13 cellular contexts compared by ENCODE assay signal in the genomic region with DNA sequence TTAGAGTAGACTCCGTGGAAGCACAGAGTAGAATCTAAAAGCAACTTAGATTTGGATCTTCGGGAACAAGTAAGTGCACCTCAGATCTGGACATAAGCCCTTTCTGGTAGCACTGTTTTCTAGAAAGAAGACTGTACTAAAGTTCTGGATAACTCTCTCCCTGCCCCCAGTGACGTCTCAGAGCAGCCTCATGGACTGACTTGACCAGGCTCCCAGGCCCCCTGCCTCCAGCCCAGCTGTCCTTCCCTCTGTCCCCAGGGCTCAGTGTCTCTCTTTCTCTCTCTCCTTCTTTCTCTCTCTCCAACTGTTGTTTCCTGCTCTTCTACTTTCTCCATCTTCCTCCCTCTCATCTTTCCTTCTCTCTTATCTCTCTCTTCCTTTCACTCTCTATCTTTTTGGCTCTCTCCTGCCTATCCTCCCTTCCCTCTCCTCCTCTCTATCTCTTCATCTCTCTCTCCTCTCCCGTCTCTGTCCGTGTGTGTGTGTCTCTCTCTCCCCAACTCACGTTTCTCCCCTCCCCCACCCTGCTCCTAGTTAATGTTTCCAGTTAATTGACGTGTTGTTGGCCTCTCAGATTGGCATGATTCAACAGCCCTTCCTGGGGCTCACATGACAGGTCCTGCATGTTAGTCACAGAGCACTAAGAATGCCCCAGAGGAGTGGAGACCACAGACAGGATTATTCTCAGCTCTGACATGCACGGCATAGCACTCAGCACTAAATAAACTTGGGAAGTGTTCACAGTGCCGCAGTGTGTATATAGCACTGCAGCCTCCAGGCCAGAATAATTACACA.
DNase-seq lines count a peak whose midpoint lies in the region; ATAC-seq, FAIRE-seq and TF ChIP-seq lines count a peak whose summit lies in the region.
"Had no signal": no experiment of that assay in that cellular context is flagged by ENCODE, and none has a peak within 500 bp of the region (broad histone marks: within the 10 kb centered on the region; RNA-seq: fewer than 3 reads in every experiment).

No MANE protein-coding gene starts in this region.

- H3K27me3 ChIP-seq in mammary epithelial cell (ENCODE audit: insufficient read depth, low read length) (no peaks in the 10 kb centered on the region), HepG2 (ENCODE audit: control insufficient read depth in 1 of 2, insufficient read depth in 2 of 2, low read length in 2 of 2) (no peaks in the 10 kb centered on the region)

- H3K4me2 ChIP-seq in mammary epithelial cell (ENCODE audit: insufficient read depth, low read depth, low read length): peak overlapping the region; percentile 1
- peak overlapping the region; percentile 44 for H3K4me2 ChIP-seq in HepG2 (ENCODE audit: low read depth, low read length)
- H3K4me2 ChIP-seq: A549 had no signal

- POLR2A ChIA-PET in HepG2 (lab: Yijun Ruan, JAX): interaction anchor here (0.6 to 2.9 kb wide), 3 partner anchors 9 to 203 kb away, joined by 3 to 13 read pairs (median 3); a partner anchor contains a TSS

- H3K4me1 ChIP-seq in mammary epithelial cell (ENCODE audit: insufficient read depth, low read length) (peaks cover 22% of the 10 kb centered on the region), HepG2 (ENCODE audit: insufficient read depth, low read length) (peaks cover 25% of the 10 kb centered on the region)
- H3K4me1 ChIP-seq: A549 had no signal

- H3K79me2 ChIP-seq in mammary epithelial cell (ENCODE audit: insufficient read depth, low read length) (no peaks in the 10 kb centered on the region), HepG2 (ENCODE audit: insufficient read depth, low read length) (no peaks in the 10 kb centered on the region)

- no peak overlapping the region for H3K4me3 ChIP-seq in mammary epithelial cell (replicated peaks in 1 of 3; ENCODE audit: insufficient read depth in 1 of 3, low read depth in 2 of 3, low read length in 3 of 3)
- H3K4me3 ChIP-seq in HepG2 (replicated peaks in 1 of 3; ENCODE audit: insufficient read depth in 1 of 3, low read depth in 2 of 3, low read length in 3 of 3): no peak overlapping the region
- H3K4me3 ChIP-seq: A549, thoracic aorta had no signal

- TF ChIP-seq CTCF in mammary epithelial cell (conservative IDR thresholded peaks at IDR 0.05 in 1 of 2, IDR thresholded peaks at IDR 0.05 in 1 of 2; ENCODE audit: extremely low read depth in 1 of 2, insufficient read depth in 1 of 2, low read depth in 1 of 2, low read length in 2 of 2) (no peak), HepG2 (CRISPR knock-in tag; IDR thresholded peaks at IDR 0.05) (no peak)

- BruUV-seq in mammary epithelial cell (replicated peaks; lab: Mats Ljungman, UMichigan) (no TSS peak), HepG2 (replicated peaks; lab: Mats Ljungman, UMichigan) (no TSS peak)

- no peak for TF ChIP-seq POLR2A in HepG2 (IDR thresholded peaks at IDR 0.05; ENCODE audit: insufficient read depth in 1 of 2, low read depth in 2 of 2, low read length in 2 of 2)

- H4K20me1 ChIP-seq in mammary epithelial cell (ENCODE audit: insufficient read depth, low read length) (no peaks in the 10 kb centered on the region), HepG2 (ENCODE audit: insufficient read depth, low read length) (no peaks in the 10 kb centered on the region)

- H3K27ac ChIP-seq in mammary epithelial cell (ENCODE audit: insufficient read depth, low read depth, low read length) (peak overlapping the region; percentile 59), HepG2 (ENCODE audit: extremely low read length, insufficient read depth, low read length) (no peak overlapping the region)
- H3K27ac ChIP-seq: A549, thoracic aorta had no signal

- no peaks in the 10 kb centered on the region for H3K9me3 Mint-ChIP-seq in activated T-cell treated with anti-CD3 and anti-CD28 coated beads, Interleukin-2, amount 50 U/mL, for 24 hours
- no peaks in the 10 kb centered on the region for H3K9me3 Mint-ChIP-seq in activated T-cell treated with anti-CD3 and anti-CD28 coated beads, Interleukin-2, amount 50 U/mL, for 72 hours

- H3K27ac Mint-ChIP-seq in activated T-cell treated with anti-CD3 and anti-CD28 coated beads, Interleukin-2, amount 50 U/mL, for 24 hours: no peak overlapping the region
- no peak overlapping the region for H3K27ac Mint-ChIP-seq in activated T-cell treated with anti-CD3 and anti-CD28 coated beads, Interleukin-2, amount 50 U/mL, for 72 hours

- peak overlapping the region; percentile 45 for H2AFZ ChIP-seq in mammary epithelial cell (ENCODE audit: low read depth, low read length)
- no peak overlapping the region for H2AFZ ChIP-seq in HepG2 (ENCODE audit: low read length)

- no peaks in the 10 kb centered on the region for H3K9me3 ChIP-seq in mammary epithelial cell (replicated peaks; ENCODE audit: insufficient read depth, low read length)
- H3K9me3 ChIP-seq in HepG2 (ENCODE audit: low read length): no peaks in the 10 kb centered on the region
- H3K9me3 ChIP-seq: A549, thoracic aorta had no signal

- intact Hi-C loops in Right ventricle myocardium superior (cut with DNase I) (no loop called here), cardiac septum (cut with DNase I) (no loop called here), mammary epithelial cell (cut with micrococcal nuclease) (no loop called here), HepG2 (cut with micrococcal nuclease; ENCODE audit: unreplicated experiment) (loop anchor here (5.0 kb wide), 1 partner anchor 181 kb away; a partner anchor contains a TSS)

- dilution Hi-C loops in mammary epithelial cell (cut with HindIII; ENCODE audit: low sequenced_read_pairs): no loop called here

- in situ Hi-C loops in mammary epithelial cell (cut with MboI; ENCODE audit: low sequenced_read_pairs in 2 of 2) (no loop called here), HepG2 (cut with HindIII; ENCODE audit: extremely low pct_ligation_motif_present, low pct_unique_long_range_greater_than_20kb) (no loop called here)

- DNase-seq in Right ventricle myocardium superior: no peak
- no peak for DNase-seq in cardiac septum (ENCODE audit: low spot score)
- peak; percentile 84 for DNase-seq in mammary epithelial cell
- DNase-seq in HepG2 (ENCODE audit: low spot score): peak; percentile 92
- DNase-seq in urothelium cell line (ENCODE audit: low spot score): peak; percentile 44
- no peak for DNase-seq in activated T-cell treated with anti-CD3 and anti-CD28 coated beads, Interleukin-2, amount 50 U/mL, for 24 hours
- DNase-seq in activated T-cell treated with anti-CD3 and anti-CD28 coated beads, Interleukin-2, amount 50 U/mL, for 72 hours: no peak
- DNase-seq: left cardiac atrium; NCI-H2171 treated with DMSO at 0.1 percent for 48 hours; stimulated activated CD4-positive, alpha-beta T cell treated with anti-CD3 and anti-CD28 coated beads, Interleukin-15, amount 100 ng/mL, for 24 hours had no signal

- no peaks in the 10 kb centered on the region for H3K36me3 Mint-ChIP-seq in activated T-cell treated with anti-CD3 and anti-CD28 coated beads, Interleukin-2, amount 50 U/mL, for 24 hours (ENCODE audit: low read depth)
- no peaks in the 10 kb centered on the region for H3K36me3 Mint-ChIP-seq in activated T-cell treated with anti-CD3 and anti-CD28 coated beads, Interleukin-2, amount 50 U/mL, for 72 hours (ENCODE audit: insufficient read depth in 2 of 2)

- H3K9ac ChIP-seq in mammary epithelial cell (ENCODE audit: insufficient read depth, low read length) (peak overlapping the region; percentile 26), HepG2 (ENCODE audit: insufficient read depth, low read depth, low read length) (no peak overlapping the region)

- FAIRE-seq in HepG2 (lab: Jason Lieb, UNC) (peak; percentile 61), urothelium cell line (lab: Jason Lieb, UNC) (no peak)
- FAIRE-seq: A549 had no signal

- H3K4me3 Mint-ChIP-seq in activated T-cell treated with anti-CD3 and anti-CD28 coated beads, Interleukin-2, amount 50 U/mL, for 24 hours: no peak overlapping the region
- H3K4me3 Mint-ChIP-seq in activated T-cell treated with anti-CD3 and anti-CD28 coated beads, Interleukin-2, amount 50 U/mL, for 72 hours: no peak overlapping the region

- H3K36me3 ChIP-seq in mammary epithelial cell (ENCODE audit: insufficient read depth, low read length) (no peaks in the 10 kb centered on the region), HepG2 (replicated peaks in 1 of 2; ENCODE audit: control insufficient read depth in 1 of 2, insufficient read depth in 2 of 2, low read length in 2 of 2) (no peaks in the 10 kb centered on the region)
- H3K36me3 ChIP-seq: thoracic aorta had no signal

- peaks cover 26% of the 10 kb centered on the region for H3K27me3 Mint-ChIP-seq in activated T-cell treated with anti-CD3 and anti-CD28 coated beads, Interleukin-2, amount 50 U/mL, for 24 hours
- H3K27me3 Mint-ChIP-seq in activated T-cell treated with anti-CD3 and anti-CD28 coated beads, Interleukin-2, amount 50 U/mL, for 72 hours (ENCODE audit: low read depth): peaks cover 13% of the 10 kb centered on the region

- CTCF ChIA-PET in mammary epithelial cell (lab: Charles Lee; ENCODE audit: low non-redundant PET) (no interaction called here), HepG2 (lab: Yijun Ruan, JAX; ENCODE audit: low intra/inter-chr PET ratio, low total read pairs) (no interaction called here)

- no peaks in the 10 kb centered on the region for H3K4me1 Mint-ChIP-seq in activated T-cell treated with anti-CD3 and anti-CD28 coated beads, Interleukin-2, amount 50 U/mL, for 24 hours (ENCODE audit: low read depth)
- no peaks in the 10 kb centered on the region for H3K4me1 Mint-ChIP-seq in activated T-cell treated with anti-CD3 and anti-CD28 coated beads, Interleukin-2, amount 50 U/mL, for 72 hours (ENCODE audit: low read depth)

- WGBS in mammary epithelial cell (ENCODE audit: low coverage, missing lambda C conversion rate): 47% methylated on average over 8 of the region's 9 CpGs
- WGBS in HepG2 (ENCODE audit: low lambda C conversion rate): 43% methylated on average over 9 of the region's 9 CpGs

- TF ChIP-seq RAD21 in HepG2 (CRISPR knock-in tag; IDR thresholded peaks at IDR 0.05): no peak

- ATAC-seq in Right ventricle myocardium superior (ENCODE audit: poor library complexity) (peak; percentile 53), HepG2 (peak; percentile 98), GM18907 (IDR thresholded peaks at IDR 0.05; ENCODE audit: unreplicated experiment) (no peak)
- no peak for ATAC-seq in activated T-cell treated with anti-CD3 and anti-CD28 coated beads, Interleukin-2, amount 50 U/mL, for 72 hours (replicated peaks in 1 of 2)

- TF ChIP-seq EP300 in HepG2 (IDR thresholded peaks at IDR 0.05; ENCODE audit: low read depth in 2 of 2, low read length in 2 of 2): peak in 1 of 2 experiments; percentile 41; a peak in 2 of 4 replicates
- TF ChIP-seq EP300 in HepG2 (CRISPR knock-in tag; IDR thresholded peaks at IDR 0.05; ENCODE audit: borderline replicate concordance): no peak

TF ChIP-seq in HepG2, 621 proteins besides CTCF, POLR2A, EP300 and RAD21 (continues in another document):
- peak; percentile 67; the same call in 1 of the 2 replicates for TF ChIP-seq TBX3 (IDR thresholded peaks at IDR 0.05; ENCODE audit: borderline replicate concordance)

Comparison
In these comparisons a context has a peak if more than half of its experiments do, and no peak if none do; other contexts are left out.
1. ATAC-seq: peak in Right ventricle myocardium superior (single experiment) and HepG2 (single experiment); none in GM18907 (single experiment) and activated T-cell treated with anti-CD3 and anti-CD28 coated beads, Interleukin-2, amount 50 U/mL, for 72 hours (0 of 2).
2. DNase-seq: peak in mammary epithelial cell (single experiment), HepG2 (single experiment) and urothelium cell line (single experiment); none in Right ventricle myocardium superior (single experiment), cardiac septum (single experiment), activated T-cell treated with anti-CD3 and anti-CD28 coated beads, Interleukin-2, amount 50 U/mL, for 24 hours (single experiment) and activated T-cell treated with anti-CD3 and anti-CD28 coated beads, Interleukin-2, amount 50 U/mL, for 72 hours (0 of 2).